24 cellular contexts compared by ENCODE assay signal in genomic region chr13:112852392-112852791, GRCh38.
"Had no signal": no experiment of that assay in that cellular context is flagged by ENCODE, and none has a peak within 500 bp of the region (broad histone marks: within the 10 kb centered on the region; RNA-seq: fewer than 3 reads in every experiment).

No MANE protein-coding gene starts in this region.

- H3K27ac Mint-ChIP-seq: activated naive CD8-positive, alpha-beta T cell treated with anti-CD3 and anti-CD28 coated beads, Interleukin-2, amount 50 U/mL, for 24 hours had no signal

- ATAC-seq: activated naive CD4-positive, alpha-beta T cell treated with anti-CD3 and anti-CD28 coated beads, Interleukin-2, amount 50 U/mL, for 72 hours; activated naive CD8-positive, alpha-beta T cell treated with anti-CD3 and anti-CD28 coated beads, Interleukin-2, amount 50 U/mL, for 24 hours; activated T-cell treated with anti-CD3 and anti-CD28 coated beads, Interleukin-2, amount 50 U/mL, for 4 hours; body of pancreas; Panc1 had no signal

- H3K4me3 ChIP-seq: ascending aorta, body of pancreas, SJCRH30 had no signal

- H3K27me3 ChIP-seq: ascending aorta, body of pancreas, SJCRH30 had no signal

- H3K9me3 ChIP-seq: body of pancreas, SK-N-SH had no signal

- H3K27ac ChIP-seq: ascending aorta, body of pancreas, RWPE1, SJCRH30 had no signal

- H3K4me1 ChIP-seq: ascending aorta, body of pancreas had no signal

- H3K27me3 Mint-ChIP-seq: activated naive CD8-positive, alpha-beta T cell treated with anti-CD3 and anti-CD28 coated beads, Interleukin-2, amount 50 U/mL, for 24 hours; IgD-negative memory B cell had no signal

- H3K9ac ChIP-seq: SK-N-SH had no signal

- H3K9me3 Mint-ChIP-seq: activated naive CD4-positive, alpha-beta T cell treated with anti-CD3 and anti-CD28 coated beads, Interleukin-2, amount 50 U/mL, for 72 hours; activated naive CD8-positive, alpha-beta T cell treated with anti-CD3 and anti-CD28 coated beads, Interleukin-2, amount 50 U/mL, for 24 hours; activated T-cell treated with anti-CD3 and anti-CD28 coated beads, Interleukin-2, amount 50 U/mL, for 4 hours; IgD-negative memory B cell had no signal

- H3K4me2 ChIP-seq: SK-N-SH had no signal

- H3K4me3 Mint-ChIP-seq: activated naive CD8-positive, alpha-beta T cell treated with anti-CD3 and anti-CD28 coated beads, Interleukin-2, amount 50 U/mL, for 24 hours; activated T-cell treated with anti-CD3 and anti-CD28 coated beads, Interleukin-2, amount 50 U/mL, for 4 hours; IgD-negative memory B cell had no signal

- DNase-seq: activated CD4-positive, alpha-beta T cell treated with anti-CD3 and anti-CD28 coated beads for 48 hours; activated CD4-positive, alpha-beta T cell treated with anti-CD3 and anti-CD28 coated beads, Interleukin-2, amount 50 U/mL, for 4 hours; activated CD4-positive, CD25-positive, alpha-beta regulatory T cell treated with anti-CD3 and anti-CD28 coated beads, Interleukin-2, amount 50 U/mL, for 72 hours; activated CD8-positive, alpha-beta memory T cell treated with anti-CD3 and anti-CD28 coated beads for 24 hours; activated naive CD8-positive, alpha-beta T cell treated with anti-CD3 and anti-CD28 coated beads, Interleukin-2, amount 50 U/mL, for 24 hours; activated T-cell treated with anti-CD3 and anti-CD28 coated beads, Interleukin-2, amount 50 U/mL, for 4 hours; amniotic stem cell; body of pancreas; KG1; NCI-H1048; NCI-H1417; NCI-H2029; NCI-H510A treated with DMSO at 0.1 percent for 48 hours; NCI-H69; NK-92 treated with Interleukin-12 subunit alpha and Interleukin-12 subunit beta, amount 100 ng/mL, for 24 hours; OCI-M1; Right ventricle myocardium superior; SJCRH30; SK-N-SH had no signal
